In genomic region chr5:14665110-14665822, GRCh38 we compare ENCODE assay signal across 8 cellular contexts. TPM values are rescaled to one million over a fixed set of nuclear protein-coding genes. Genes with fewer than 3 reads are reported as not detected.
DNase-seq lines count a peak whose midpoint lies in the region; ATAC-seq, FAIRE-seq and TF ChIP-seq lines count a peak whose summit lies in the region.

No MANE protein-coding gene starts in this region.

- peaks cover 63% of the 10 kb centered on the region for H3K4me1 Mint-ChIP-seq in activated CD4-positive, alpha-beta T cell treated with anti-CD3 and anti-CD28 coated beads, Interleukin-2, amount 10 ng/mL, durations not matched to agents 7 days and 5 days
- peaks cover 56 to 74% of the 10 kb centered on the region in 2 donors for H3K4me1 Mint-ChIP-seq in natural killer cell treated with Interleukin-12 subunit alpha and Interleukin-12 subunit beta and Interleukin-15 and Interleukin-18, amount 100 ng/mL, for 72 hours (ENCODE audit: low read depth in 2 of 2)

- POLR2A ChIA-PET in activated CD4-positive, alpha-beta T cell treated with anti-CD3 and anti-CD28 coated beads, Interleukin-2, amount 10 ng/mL, durations not matched to agents 7 days and 5 days (lab: Charles Lee) = no interaction called here

- no peak for FAIRE-seq in D721Med (lab: Jason Lieb, UNC)

- no peak for TF ChIP-seq CTCF in D721Med (IDR thresholded peaks at IDR 0.05; ENCODE audit: insufficient read depth, missing control alignments)

- ATAC-seq in natural killer cell treated with Interleukin-12 subunit alpha and Interleukin-12 subunit beta and Interleukin-15 and Interleukin-18, amount 100 ng/mL, for 72 hours = no peak

- H3K27ac Mint-ChIP-seq in activated CD4-positive, alpha-beta T cell treated with anti-CD3 and anti-CD28 coated beads, Interleukin-2, amount 10 ng/mL, durations not matched to agents 7 days and 5 days = peak overlapping the region; percentile 91
- peak overlapping the region; percentile 86 to 98 for H3K27ac Mint-ChIP-seq in natural killer cell treated with Interleukin-12 subunit alpha and Interleukin-12 subunit beta and Interleukin-15 and Interleukin-18, amount 100 ng/mL, for 72 hours

- no peaks in the 10 kb centered on the region for H3K27me3 Mint-ChIP-seq in activated CD4-positive, alpha-beta T cell treated with anti-CD3 and anti-CD28 coated beads, Interleukin-2, amount 10 ng/mL, durations not matched to agents 7 days and 5 days
- H3K27me3 Mint-ChIP-seq in natural killer cell treated with Interleukin-12 subunit alpha and Interleukin-12 subunit beta and Interleukin-15 and Interleukin-18, amount 100 ng/mL, for 72 hours = no peaks in the 10 kb centered on the region

- CTCF ChIA-PET in activated CD4-positive, alpha-beta T cell treated with anti-CD3 and anti-CD28 coated beads, Interleukin-2, amount 10 ng/mL, durations not matched to agents 7 days and 5 days (lab: Charles Lee) = interaction anchor here (1.1 to 1.2 kb wide), 2 partner anchors 11 kb away, joined by 5 to 6 read pairs; no protein-coding TSS in a partner anchor

- peaks cover 38% of the 10 kb centered on the region for H3K36me3 Mint-ChIP-seq in activated CD4-positive, alpha-beta T cell treated with anti-CD3 and anti-CD28 coated beads, Interleukin-2, amount 10 ng/mL, durations not matched to agents 7 days and 5 days (ENCODE audit: low read depth)
- H3K36me3 Mint-ChIP-seq in natural killer cell treated with Interleukin-12 subunit alpha and Interleukin-12 subunit beta and Interleukin-15 and Interleukin-18, amount 100 ng/mL, for 72 hours = peaks cover 25% of the 10 kb centered on the region

- H3K9me3 Mint-ChIP-seq in activated CD4-positive, alpha-beta T cell treated with anti-CD3 and anti-CD28 coated beads, Interleukin-2, amount 10 ng/mL, durations not matched to agents 7 days and 5 days = peaks cover 4% of the 10 kb centered on the region
- peaks cover 3% of the 10 kb centered on the region for H3K9me3 Mint-ChIP-seq in natural killer cell treated with Interleukin-12 subunit alpha and Interleukin-12 subunit beta and Interleukin-15 and Interleukin-18, amount 100 ng/mL, for 72 hours

- peak overlapping the region; percentile 89 for H3K4me3 Mint-ChIP-seq in activated CD4-positive, alpha-beta T cell treated with anti-CD3 and anti-CD28 coated beads, Interleukin-2, amount 10 ng/mL, durations not matched to agents 7 days and 5 days
- peak overlapping the region; percentile 97 for H3K4me3 Mint-ChIP-seq in natural killer cell treated with Interleukin-12 subunit alpha and Interleukin-12 subunit beta and Interleukin-15 and Interleukin-18, amount 100 ng/mL, for 72 hours

- peak; percentile 29 for DNase-seq in activated T-cell treated with anti-CD3 and anti-CD28 coated beads, Interleukin-2, amount 50 U/mL, for 1 hour
- DNase-seq in activated T-cell treated with anti-CD3 and anti-CD28 coated beads for 4 hours = no peak
- DNase-seq in M059J (ENCODE audit: low read depth) = peak; percentile 57
- peak; percentile 35 for DNase-seq in activated CD4-positive, alpha-beta T cell treated with anti-CD3 and anti-CD28 coated beads, Interleukin-2, amount 10 ng/mL, durations not matched to agents 7 days and 5 days
- peak; percentile 14 for DNase-seq in fibroblast of gingiva (ENCODE audit: low read depth)
- DNase-seq in natural killer cell treated with Interleukin-12 subunit alpha and Interleukin-12 subunit beta and Interleukin-15 and Interleukin-18, amount 100 ng/mL, for 72 hours (ENCODE audit: low spot score) = no peak
- no peak for DNase-seq in D721Med (ENCODE audit: insufficient read length, low spot score)
- no peak for DNase-seq in DMS114 treated with DMSO at 0.1 percent for 48 hours (lab: John Stamatoyannopoulos, UW; ENCODE audit: unreplicated experiment)

RNA-seq across cellular contexts. Expression of gene OTULIN, which starts 0.7 kb away (rescaled TPM):
- total RNA-seq in M059J (2014; rRNA removed; shearing (Covaris generic)) = 29.3 and 58.9 TPM in 2 replicates
- total RNA-seq in activated CD4-positive, alpha-beta T cell treated with anti-CD3 and anti-CD28 coated beads, Interleukin-2, amount 10 ng/mL, durations not matched to agents 7 days and 5 days = 10 to 100 TPM; 62.5 to 63.2 TPM
- total RNA-seq in natural killer cell treated with Interleukin-12 subunit alpha and Interleukin-12 subunit beta and Interleukin-15 and Interleukin-18, amount 100 ng/mL, for 72 hours = 100 to 1,000 TPM; 111 to 135 TPM

Comparison
In these comparisons a context has a peak if more than half of its experiments do, and no peak if none do; other contexts are left out.
1. DNase-seq: peak in activated T-cell treated with anti-CD3 and anti-CD28 coated beads, Interleukin-2, amount 50 U/mL, for 1 hour (single experiment), M059J (single experiment), activated CD4-positive, alpha-beta T cell treated with anti-CD3 and anti-CD28 coated beads, Interleukin-2, amount 10 ng/mL, durations not matched to agents 7 days and 5 days (single experiment) and fibroblast of gingiva (single experiment); none in activated T-cell treated with anti-CD3 and anti-CD28 coated beads for 4 hours (single experiment), natural killer cell treated with Interleukin-12 subunit alpha and Interleukin-12 subunit beta and Interleukin-15 and Interleukin-18, amount 100 ng/mL, for 72 hours (single experiment), D721Med (single experiment) and DMS114 treated with DMSO at 0.1 percent for 48 hours (single experiment).